In the genomic region with DNA sequence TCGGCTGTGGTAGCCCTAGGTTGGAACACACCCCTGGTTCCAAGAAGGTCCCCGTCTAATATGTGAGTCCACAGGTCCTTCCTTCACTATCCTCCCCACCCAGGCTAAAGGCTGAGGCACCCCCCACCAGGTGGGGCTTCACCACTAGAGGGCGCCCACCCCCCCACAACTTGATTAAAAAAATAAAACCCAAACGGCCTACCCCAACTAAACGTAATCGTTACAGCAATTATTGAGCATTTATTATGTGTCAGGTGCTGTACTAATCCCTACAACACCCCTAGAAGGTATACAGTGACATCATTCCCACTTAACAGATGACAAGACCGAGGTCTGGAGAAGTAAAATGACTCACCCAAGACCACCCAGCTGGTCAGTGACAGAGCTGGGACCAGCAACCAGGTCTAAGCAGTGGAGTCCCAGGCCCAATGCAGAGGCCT, we compare ENCODE assay signal across 8 cellular contexts.
DNase-seq lines count a peak whose midpoint lies in the region; ATAC-seq, FAIRE-seq and TF ChIP-seq lines count a peak whose summit lies in the region.

No MANE protein-coding gene starts in this region.

- H3K9me3 Mint-ChIP-seq in T-helper 2 cell treated with Interferon-gamma antibody and Interleukin-4, amounts not matched to agents 5 μg/mL and 100 μg/mL, for 36 hours, result no peaks in the 10 kb centered on the region
- H3K9me3 Mint-ChIP-seq in memory B cell, result no peaks in the 10 kb centered on the region
- H3K9me3 Mint-ChIP-seq in stimulated activated naive CD8-positive, alpha-beta T cell treated with anti-CD3 and anti-CD28 coated beads, Interleukin-15, amount 100 ng/mL, for 72 hours, result no peaks in the 10 kb centered on the region

- TF ChIP-seq EP300 in GM12878 (IDR thresholded peaks at IDR 0.05; ENCODE audit: borderline replicate concordance in 1 of 2, control insufficient read depth in 1 of 2, low read depth in 2 of 2, low read length in 2 of 2), result no peak

- H3K36me3 Mint-ChIP-seq in T-helper 2 cell treated with Interferon-gamma antibody and Interleukin-4, amounts not matched to agents 5 μg/mL and 100 μg/mL, for 36 hours (ENCODE audit: low read depth), result no peaks in the 10 kb centered on the region
- no peaks in the 10 kb centered on the region for H3K36me3 Mint-ChIP-seq in memory B cell

- no peaks in the 10 kb centered on the region; a peak in 3 of 4 replicates for H3K27me3 ChIP-seq in GM12878 (replicated peaks in 1 of 2; ENCODE audit: control insufficient read depth in 2 of 2, insufficient read depth in 2 of 2, low read length in 1 of 2)

- peaks cover 3% of the 10 kb centered on the region for H3K4me1 ChIP-seq in GM12878 (ENCODE audit: control insufficient read depth, insufficient read depth, low read length)

- intact Hi-C loops in GM12878 (cut with micrococcal nuclease; ENCODE audit: unreplicated experiment) (loop anchor here (2.0 kb wide), 1 partner anchor 422 kb away; no protein-coding TSS in a partner anchor), posterior vena cava (cut with DNase I) (no loop called here)

- H2AFZ ChIP-seq in GM12878 (ENCODE audit: control insufficient read depth, low read depth, low read length), result no peak overlapping the region

- BruUV-seq in GM12878 (replicated peaks; lab: Mats Ljungman, UMichigan), result no TSS peak

- peak in 3 of 5 experiments; percentile 17 to 39 (median 22) for DNase-seq in T-helper 2 cell
- DNase-seq in T-helper 2 cell treated with Interferon-gamma antibody and Interleukin-4, amounts not matched to agents 5 μg/mL and 100 μg/mL, for 36 hours (ENCODE audit: low spot score), result no peak
- DNase-seq in T-helper 22 cell (ENCODE audit: low read depth), result peak; percentile 2
- no peak for DNase-seq in GM12878 (ENCODE audit: low read depth, low spot score)
- peak; percentile 42 to 47 for DNase-seq in memory B cell (ENCODE audit: low spot score in 2 of 2)
- DNase-seq in stimulated activated naive CD8-positive, alpha-beta T cell treated with anti-CD3 and anti-CD28 coated beads, Interleukin-15, amount 100 ng/mL, for 72 hours, result peak; percentile 37 to 43
- no peak for DNase-seq in posterior vena cava (ENCODE audit: low spot score)

- H3K27ac Mint-ChIP-seq in T-helper 2 cell treated with Interferon-gamma antibody and Interleukin-4, amounts not matched to agents 5 μg/mL and 100 μg/mL, for 36 hours, result no peak overlapping the region
- no peak overlapping the region for H3K27ac Mint-ChIP-seq in memory B cell
- H3K27ac Mint-ChIP-seq in stimulated activated naive CD8-positive, alpha-beta T cell treated with anti-CD3 and anti-CD28 coated beads, Interleukin-15, amount 100 ng/mL, for 72 hours, result peak overlapping the region in 1 of 2 donors; percentile 88

- no peaks in the 10 kb centered on the region for H3K9me3 ChIP-seq in GM12878 (replicated peaks; ENCODE audit: control insufficient read depth, insufficient read depth, low read length)

- CTCF ChIA-PET in GM12878 (lab: Yijun Ruan, JAX), result interaction anchor here (0.7 to 3.1 kb wide), 12 partner anchors 8 to 427 kb away, joined by 3 to 16 read pairs (median 4); no protein-coding TSS in a partner anchor

- ATAC-seq in GM12878 (peak; percentile 88), memory B cell (ENCODE audit: low read depth) (peak; percentile 31), HG03571 (IDR thresholded peaks at IDR 0.05; ENCODE audit: unreplicated experiment) (no peak)
- ATAC-seq in stimulated activated naive CD8-positive, alpha-beta T cell treated with anti-CD3 and anti-CD28 coated beads, Interleukin-15, amount 100 ng/mL, for 72 hours, result peak; percentile 52

- H3K4me3 ChIP-seq in GM12878, result no peak overlapping the region

- RAD21 ChIA-PET in GM12878 (lab: Charles Lee; ENCODE audit: unreplicated experiment), result interaction anchor here (0.8 kb wide), 1 partner anchor 65 kb away, joined by 3 read pairs; a partner anchor contains a TSS

- under 1% methylated on average over 7 of the region's 7 CpGs for WGBS in GM12878 (ENCODE audit: insufficient coverage, insufficient replicate concordance, low lambda C conversion rate, missing lambda C conversion rate)

- H3K27me3 Mint-ChIP-seq in T-helper 2 cell treated with Interferon-gamma antibody and Interleukin-4, amounts not matched to agents 5 μg/mL and 100 μg/mL, for 36 hours (ENCODE audit: low read depth), result peaks cover 5% of the 10 kb centered on the region
- peaks cover 27% of the 10 kb centered on the region for H3K27me3 Mint-ChIP-seq in memory B cell
- peaks cover 35% of the 10 kb centered on the region for H3K27me3 Mint-ChIP-seq in stimulated activated naive CD8-positive, alpha-beta T cell treated with anti-CD3 and anti-CD28 coated beads, Interleukin-15, amount 100 ng/mL, for 72 hours

- H3K4me2 ChIP-seq in GM12878 (ENCODE audit: control insufficient read depth, insufficient read depth), result no peak overlapping the region

- POLR2A ChIA-PET in GM12878 (lab: Charles Lee), result no interaction called here

- SMC1A ChIA-PET in GM12878 (lab: Charles Lee; ENCODE audit: uncharacterized antibody, unreplicated experiment), result interaction anchor here (1.4 to 2.4 kb wide), 2 partner anchors 422 to 424 kb away, joined by 4 to 8 read pairs; no protein-coding TSS in a partner anchor

- no peak overlapping the region for H3K4me3 Mint-ChIP-seq in T-helper 2 cell treated with Interferon-gamma antibody and Interleukin-4, amounts not matched to agents 5 μg/mL and 100 μg/mL, for 36 hours
- H3K4me3 Mint-ChIP-seq in memory B cell, result no peak overlapping the region
- no peak overlapping the region for H3K4me3 Mint-ChIP-seq in stimulated activated naive CD8-positive, alpha-beta T cell treated with anti-CD3 and anti-CD28 coated beads, Interleukin-15, amount 100 ng/mL, for 72 hours

- H3K27ac ChIP-seq in GM12878 (ENCODE audit: control insufficient read depth, insufficient read depth), result no peak overlapping the region

- TF ChIP-seq CTCF in GM12878 (IDR thresholded peaks at IDR 0.05 in 2 of 3, conservative IDR thresholded peaks at IDR 0.05 in 1 of 3; ENCODE audit: control insufficient read depth in 2 of 3, extremely low read depth in 1 of 3, insufficient read depth in 1 of 3, low read depth in 3 of 3, low read length in 3 of 3), result peak; percentile 64 to 82 (median 73)

- H3K9ac ChIP-seq in GM12878 (ENCODE audit: control insufficient read depth, insufficient read depth, low read length), result no peak overlapping the region

- TF ChIP-seq POLR2A in GM12878 (IDR thresholded peaks at IDR 0.05; ENCODE audit: low read depth, low read length), result no peak

- no peaks in the 10 kb centered on the region for H3K4me1 Mint-ChIP-seq in T-helper 2 cell treated with Interferon-gamma antibody and Interleukin-4, amounts not matched to agents 5 μg/mL and 100 μg/mL, for 36 hours (ENCODE audit: low read depth)
- peaks cover 4% of the 10 kb centered on the region for H3K4me1 Mint-ChIP-seq in memory B cell
- peaks cover 6% of the 10 kb centered on the region for H3K4me1 Mint-ChIP-seq in stimulated activated naive CD8-positive, alpha-beta T cell treated with anti-CD3 and anti-CD28 coated beads, Interleukin-15, amount 100 ng/mL, for 72 hours

- TF ChIP-seq RAD21 in GM12878 (IDR thresholded peaks at IDR 0.05; ENCODE audit: insufficient read depth, low read depth, low read length), result peak; percentile 61

- in situ Hi-C loops in GM12878 (cut with MboI), result no loop called here

- peak; percentile 7 for FAIRE-seq in GM12878 (lab: Jason Lieb, UNC)

- H4K20me1 ChIP-seq in GM12878 (ENCODE audit: control insufficient read depth, insufficient read depth), result no peaks in the 10 kb centered on the region

- H3K36me3 ChIP-seq in GM12878 (ENCODE audit: control insufficient read depth in 2 of 2, insufficient read depth in 2 of 2, low read length in 1 of 2), result no peaks in the 10 kb centered on the region

- H3K79me2 ChIP-seq in GM12878 (ENCODE audit: control insufficient read depth, insufficient read depth, low read length), result no peaks in the 10 kb centered on the region

TF ChIP-seq in GM12878, 131 proteins besides CTCF, POLR2A, EP300 and RAD21 (continues in another document):
- TF ChIP-seq SMC3 (IDR thresholded peaks at IDR 0.05; ENCODE audit: borderline replicate concordance, low read length) (peak; percentile 56; the same call in 1 of the 2 replicates), FOXK2 (IDR thresholded peaks at IDR 0.05) (no peak), BCL11A (IDR thresholded peaks at IDR 0.05; ENCODE audit: low read depth, low read length) (no peak)
- TF ChIP-seq, protein P1, sequence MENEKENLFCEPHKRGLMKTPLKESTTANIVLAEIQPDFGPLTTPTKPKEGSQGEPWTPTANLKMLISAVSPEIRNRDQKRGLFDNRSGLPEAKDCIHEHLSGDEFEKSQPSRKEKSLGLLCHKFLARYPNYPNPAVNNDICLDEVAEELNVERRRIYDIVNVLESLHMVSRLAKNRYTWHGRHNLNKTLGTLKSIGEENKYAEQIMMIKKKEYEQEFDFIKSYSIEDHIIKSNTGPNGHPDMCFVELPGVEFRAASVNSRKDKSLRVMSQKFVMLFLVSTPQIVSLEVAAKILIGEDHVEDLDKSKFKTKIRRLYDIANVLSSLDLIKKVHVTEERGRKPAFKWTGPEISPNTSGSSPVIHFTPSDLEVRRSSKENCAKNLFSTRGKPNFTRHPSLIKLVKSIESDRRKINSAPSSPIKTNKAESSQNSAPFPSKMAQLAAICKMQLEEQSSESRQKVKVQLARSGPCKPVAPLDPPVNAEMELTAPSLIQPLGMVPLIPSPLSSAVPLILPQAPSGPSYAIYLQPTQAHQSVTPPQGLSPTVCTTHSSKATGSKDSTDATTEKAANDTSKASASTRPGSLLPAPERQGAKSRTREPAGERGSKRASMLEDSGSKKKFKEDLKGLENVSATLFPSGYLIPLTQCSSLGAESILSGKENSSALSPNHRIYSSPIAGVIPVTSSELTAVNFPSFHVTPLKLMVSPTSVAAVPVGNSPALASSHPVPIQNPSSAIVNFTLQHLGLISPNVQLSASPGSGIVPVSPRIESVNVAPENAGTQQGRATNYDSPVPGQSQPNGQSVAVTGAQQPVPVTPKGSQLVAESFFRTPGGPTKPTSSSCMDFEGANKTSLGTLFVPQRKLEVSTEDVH (IDR thresholded peaks at IDR 0.05; ENCODE audit: low read depth, partially characterized antibody), result no peak

Comparison
In these comparisons a context has a peak if more than half of its experiments do, and no peak if none do; other contexts are left out.
1. DNase-seq: peak in T-helper 2 cell (3 of 5), T-helper 22 cell (single experiment), memory B cell (2 of 2) and stimulated activated naive CD8-positive, alpha-beta T cell treated with anti-CD3 and anti-CD28 coated beads, Interleukin-15, amount 100 ng/mL, for 72 hours (2 of 2); none in T-helper 2 cell treated with Interferon-gamma antibody and Interleukin-4, amounts not matched to agents 5 μg/mL and 100 μg/mL, for 36 hours (single experiment), GM12878 (single experiment) and posterior vena cava (single experiment).